Comparison of ENCODE assay signal across 16 cellular contexts in genomic region chr9:112193562-112194288, GRCh38. TPM values are rescaled to one million over a fixed set of nuclear protein-coding genes. Genes with fewer than 3 reads are reported as not detected.
DNase-seq lines count a peak whose midpoint lies in the region; ATAC-seq, FAIRE-seq and TF ChIP-seq lines count a peak whose summit lies in the region.
"Had no signal": no experiment of that assay in that cellular context is flagged by ENCODE, and none has a peak within 500 bp of the region (broad histone marks: within the 10 kb centered on the region; RNA-seq: fewer than 3 reads in every experiment).

No MANE protein-coding gene starts in this region.

- intact Hi-C loops in GM12878 (cut with micrococcal nuclease; ENCODE audit: unreplicated experiment): no loop called here

- RAD21 ChIA-PET in GM12878 (lab: Charles Lee; ENCODE audit: unreplicated experiment): no interaction called here

- H3K4me3 ChIP-seq in A549: no peak overlapping the region
- no peak overlapping the region for H3K4me3 ChIP-seq in HUES64 (ENCODE audit: low read length)
- no peak overlapping the region for H3K4me3 ChIP-seq in GM12878
- H3K4me3 ChIP-seq: dorsolateral prefrontal cortex had no signal

- no peak for TF ChIP-seq EP300 in A549 (IDR thresholded peaks at IDR 0.05)
- TF ChIP-seq EP300 in GM12878 (IDR thresholded peaks at IDR 0.05; ENCODE audit: borderline replicate concordance in 1 of 2, control insufficient read depth in 1 of 2, low read depth in 2 of 2, low read length in 2 of 2): no peak

- H3K27ac ChIP-seq in A549: no peak overlapping the region
- H3K27ac ChIP-seq in HUES64 (ENCODE audit: low read depth, low read length): peak overlapping the region; percentile 2; the same call in 1 of the 2 replicates
- H3K27ac ChIP-seq in GM12878 (ENCODE audit: control insufficient read depth, insufficient read depth): no peak overlapping the region
- H3K27ac ChIP-seq: VCaP had no signal

- H3K4me1 ChIP-seq in A549 (no peaks in the 10 kb centered on the region), HUES64 (ENCODE audit: insufficient read depth, low read length) (peaks cover 17% of the 10 kb centered on the region), GM12878 (ENCODE audit: control insufficient read depth, insufficient read depth, low read length) (no peaks in the 10 kb centered on the region)

- H3K4me2 ChIP-seq in A549 (no peak overlapping the region), GM12878 (ENCODE audit: control insufficient read depth, insufficient read depth) (no peak overlapping the region)

- no peak overlapping the region for H2AFZ ChIP-seq in GM12878 (ENCODE audit: control insufficient read depth, low read depth, low read length)

- no TSS peak for BruUV-seq in GM12878 (replicated peaks; lab: Mats Ljungman, UMichigan)

- TF ChIP-seq CTCF in A549 (IDR thresholded peaks at IDR 0.05) (no peak), GM12878 (IDR thresholded peaks at IDR 0.05 in 2 of 3, conservative IDR thresholded peaks at IDR 0.05 in 1 of 3; ENCODE audit: control insufficient read depth in 2 of 3, extremely low read depth in 1 of 3, insufficient read depth in 1 of 3, low read depth in 3 of 3, low read length in 3 of 3) (no peak)

- ATAC-seq in A549 (no peak), GM12878 (no peak), HG03175 (IDR thresholded peaks at IDR 0.05; ENCODE audit: unreplicated experiment) (no peak)
- ATAC-seq: activated CD8-positive, alpha-beta T cell treated with anti-CD3 and anti-CD28 coated beads, Interleukin-2, amount 10 ng/mL, durations not matched to agents 7 days and 5 days; CD8-positive, alpha-beta T cell had no signal

- H4K20me1 ChIP-seq in GM12878 (ENCODE audit: control insufficient read depth, insufficient read depth): no peaks in the 10 kb centered on the region

- H3K9ac ChIP-seq in HUES64 (ENCODE audit: low read depth, low read length) (no peak overlapping the region), GM12878 (ENCODE audit: control insufficient read depth, insufficient read depth, low read length) (no peak overlapping the region)

- no peaks in the 10 kb centered on the region for H3K9me3 ChIP-seq in A549
- no peaks in the 10 kb centered on the region for H3K9me3 ChIP-seq in HUES64 (ENCODE audit: insufficient read depth, low read depth, low read length)
- no peaks in the 10 kb centered on the region; the same call in 2 of the 3 replicates for H3K9me3 ChIP-seq in GM12878 (replicated peaks; ENCODE audit: control insufficient read depth, insufficient read depth, low read length)

- WGBS in A549 (ENCODE audit: missing lambda C conversion rate): 91% methylated on average over 6 of the region's 6 CpGs
- 35% methylated on average over 6 of the region's 6 CpGs for WGBS in HUES64
- WGBS in GM12878 (ENCODE audit: insufficient coverage, insufficient replicate concordance, low lambda C conversion rate, missing lambda C conversion rate): 69% methylated on average over 6 of the region's 6 CpGs

- peak; percentile 18 for FAIRE-seq in A549 (lab: Jason Lieb, UNC)
- peak; percentile 74 for FAIRE-seq in GM12878 (lab: Jason Lieb, UNC)
- FAIRE-seq: bronchial epithelial cell had no signal

- H3K79me2 ChIP-seq in GM12878 (ENCODE audit: control insufficient read depth, insufficient read depth, low read length): no peaks in the 10 kb centered on the region

- no peaks in the 10 kb centered on the region for H3K27me3 ChIP-seq in HUES64 (ENCODE audit: insufficient read depth, low read length)
- H3K27me3 ChIP-seq in GM12878 (replicated peaks in 1 of 2; ENCODE audit: control insufficient read depth in 2 of 2, insufficient read depth in 2 of 2, low read length in 1 of 2): no peaks in the 10 kb centered on the region
- H3K27me3 ChIP-seq: dorsolateral prefrontal cortex had no signal

- in situ Hi-C loops in GM12878 (cut with MboI): no loop called here

- no peak for TF ChIP-seq POLR2A in A549 (IDR thresholded peaks at IDR 0.05; ENCODE audit: low read length)
- TF ChIP-seq POLR2A in GM12878 (IDR thresholded peaks at IDR 0.05; ENCODE audit: low read depth, low read length): no peak

- no peak for DNase-seq in A549 (ENCODE audit: low read depth in 1 of 2, low spot score in 1 of 2)
- DNase-seq in GM12878 (ENCODE audit: low read depth, low spot score): no peak
- peak; percentile 25 for DNase-seq in left kidney (ENCODE audit: low read depth, low spot score)
- DNase-seq in activated gamma-delta T cell (lab: John Stamatoyannopoulos, UW): no peak
- no peak for DNase-seq in NCI-H1694 treated with DMSO at 0.1 percent for 48 hours (lab: John Stamatoyannopoulos, UW)
- no peak for DNase-seq in midbrain (lab: John Stamatoyannopoulos, UW)
- DNase-seq: activated CD8-positive, alpha-beta T cell treated with anti-CD3 and anti-CD28 coated beads, Interleukin-2, amount 10 ng/mL, durations not matched to agents 7 days and 5 days; CD8-positive, alpha-beta T cell; dorsolateral prefrontal cortex; erythroblast; HFFc6; NCI-H526 had no signal

- CTCF ChIA-PET in A549 (lab: Yijun Ruan, JAX): interaction anchor here (1.0 to 2.3 kb wide), 6 partner anchors 10 to 168 kb away, joined by 3 to 5 read pairs (median 3); partner anchors contain the start of gene PTBP3
- CTCF ChIA-PET in GM12878 (lab: Yijun Ruan, JAX): interaction anchor here (0.6 to 0.8 kb wide), 2 partner anchors 35 to 192 kb away, joined by 3 to 4 read pairs; no protein-coding TSS in a partner anchor

- POLR2A ChIA-PET in A549 (lab: Yijun Ruan, JAX): no interaction called here
- POLR2A ChIA-PET in GM12878 (lab: Charles Lee): no interaction called here

- SMC1A ChIA-PET in GM12878 (lab: Charles Lee; ENCODE audit: uncharacterized antibody, unreplicated experiment): interaction anchor here (0.6 to 1.7 kb wide), 4 partner anchors 13 to 114 kb away, joined by 3 to 5 read pairs (median 4); no protein-coding TSS in a partner anchor

- TF ChIP-seq RAD21 in A549 (conservative IDR thresholded peaks at IDR 0.05 in 1 of 2, IDR thresholded peaks at IDR 0.05 in 1 of 2) (no peak), GM12878 (IDR thresholded peaks at IDR 0.05; ENCODE audit: insufficient read depth, low read depth, low read length) (no peak)

- H3K36me3 ChIP-seq in HUES64 (ENCODE audit: insufficient read depth, low read length) (no peaks in the 10 kb centered on the region), GM12878 (ENCODE audit: control insufficient read depth in 2 of 2, insufficient read depth in 2 of 2, low read length in 1 of 2) (no peaks in the 10 kb centered on the region)

TF ChIP-seq in A549, 52 proteins besides CTCF, POLR2A, EP300 and RAD21 (continues in another document):
- TF ChIP-seq HOXB13 (CRISPR knock-in tag; IDR thresholded peaks at IDR 0.05; ENCODE audit: low read depth): no peak
- TF ChIP-seq TFCP2L1 (CRISPR knock-in tag; IDR thresholded peaks at IDR 0.05): no peak
- TF ChIP-seq NR3C1 (IDR thresholded peaks at IDR 0.05): no peak

TF ChIP-seq in GM12878, 131 proteins besides CTCF, POLR2A, EP300 and RAD21:
- TF ChIP-seq SUPT20H (IDR thresholded peaks at IDR 0.05; ENCODE audit: borderline replicate concordance, control insufficient read depth, low read depth, low read length) (no peak), BMI1 (IDR thresholded peaks at IDR 0.05; ENCODE audit: borderline replicate concordance) (no peak), GABPA (IDR thresholded peaks at IDR 0.05; ENCODE audit: low read depth) (no peak), SIN3A (IDR thresholded peaks at IDR 0.05; ENCODE audit: low read depth, low read length) (no peak)

RNA-seq across cellular contexts. Expression of gene SUSD1, which starts 18.6 kb away (rescaled TPM):
- polyA plus RNA-seq in A549 (2011; rRNA removed) (18.6 and 21.7 TPM in 2 replicates), A549 (2017; fragmentation: RNase III; extraction: RNeasy Plus Mini Kit Qiagen cat#74134 plus additional on column Dnase treatment) (14.1 to 17.9 TPM (median 15.7 TPM) in 3 replicates), GM12878 (2011; rRNA removed) (7.6 and 9.1 TPM in 2 replicates), GM12878 (2014; fragmentation: Illumina TruSeq; extraction: Trizol) (11.9 and 13.6 TPM in 2 replicates), GM12878 (2014; fragmentation: Nextera tagmentation; extraction: Ambion mirVana) (10 to 100 TPM; 15.9 to 20.8 TPM), GM12878 (2014; rRNA removed) (10.6 and 12.8 TPM in 2 replicates), GM12878 (2016; fragmentation: Nextera tagmentation; extraction: Ambion mirVana) (1 to 10 TPM; 6.7 to 7.7 TPM)
- 6.3 and 7.3 TPM in 2 replicates for polyA plus RNA-seq in A549 (2012; cell fraction: cytosol; rRNA removed)
- polyA plus RNA-seq in A549 (2012; cell fraction: nucleus; rRNA removed): 8.6 and 12.3 TPM in 2 replicates
- 22.4 and 24.8 TPM in 2 replicates for polyA minus RNA-seq in A549 (2011; rRNA and poly(A)+ RNA removed)
- polyA plus RNA-seq in HUES64 (2013, experiment 1 of 2): 2.3 TPM
- polyA plus RNA-seq in HUES64 (2013, experiment 2 of 2): 2.5 TPM
- 4.4 and 4.9 TPM in 2 replicates for total RNA-seq in GM12878 (2013; cell fraction: nucleolus; rRNA removed)
- total RNA-seq in GM12878 (2014; rRNA removed) (16.5 and 17.7 TPM in 2 replicates), GM12878 (2014; rRNA removed; fragmentation: Illumina TruSeq; extraction: Trizol) (11.7 and 12.3 TPM in 2 replicates), GM12878 (2021) (16.5 and 17.3 TPM in 2 replicates)
- polyA plus RNA-seq in GM12878 (2011; ENCODE audit: low read depth): 4.7 TPM
- polyA plus RNA-seq in GM12878 (2011; cell fraction: cytosol; rRNA removed): 7.7 and 8.5 TPM in 2 replicates
- polyA plus RNA-seq in GM12878 (2011; cell fraction: nucleus; rRNA removed): 4.8 and 6.4 TPM in 2 replicates
- 5.2 and 8.0 TPM in 2 replicates for polyA plus RNA-seq in GM12878 (2012)
- 6.4 and 8.0 TPM in 2 replicates for polyA minus RNA-seq in GM12878 (2011; rRNA and poly(A)+ RNA removed)
- 2.4 and 3.1 TPM in 2 replicates for polyA minus RNA-seq in GM12878 (2011; cell fraction: cytosol; rRNA and poly(A)+ RNA removed)
- polyA minus RNA-seq in GM12878 (2011; cell fraction: nucleus; rRNA and poly(A)+ RNA removed): 2.2 and 2.7 TPM in 2 replicates
